In genomic region chr16:10552998-10553491, GRCh38 we compare ENCODE assay signal across 9 cellular contexts. TPM values are rescaled to one million over a fixed set of nuclear protein-coding genes. Genes with fewer than 3 reads are reported as not detected.
DNase-seq lines count a peak whose midpoint lies in the region; ATAC-seq, FAIRE-seq and TF ChIP-seq lines count a peak whose summit lies in the region.
"Had no signal": no experiment of that assay in that cellular context is flagged by ENCODE, and none has a peak within 500 bp of the region (broad histone marks: within the 10 kb centered on the region; RNA-seq: fewer than 3 reads in every experiment).

No MANE protein-coding gene starts in this region.

- H3K27me3 ChIP-seq in duodenal mucosa (ENCODE audit: control insufficient read depth in 1 of 2, insufficient read depth in 2 of 2, low read length in 2 of 2): no peaks in the 10 kb centered on the region
- no peaks in the 10 kb centered on the region for H3K27me3 ChIP-seq in skeletal muscle tissue (ENCODE audit: control insufficient read depth in 3 of 3, insufficient read depth in 3 of 3, low read length in 3 of 3)
- H3K27me3 ChIP-seq in ovary: no peaks in the 10 kb centered on the region

- peaks cover 0 to 5% of the 10 kb centered on the region in 2 donors for H3K36me3 ChIP-seq in duodenal mucosa (ENCODE audit: control insufficient read depth in 1 of 2, insufficient read depth in 2 of 2, low read length in 2 of 2)
- peaks cover 0 to 4% (median 2%) of the 10 kb centered on the region in 3 donors for H3K36me3 ChIP-seq in skeletal muscle tissue (ENCODE audit: control insufficient read depth in 3 of 3, insufficient read depth in 3 of 3, low read length in 3 of 3)
- H3K36me3 ChIP-seq in ovary: no peaks in the 10 kb centered on the region

- intact Hi-C loops in ovary (cut with DNase I): no loop called here

- H3K27ac ChIP-seq in duodenal mucosa (ENCODE audit: low read depth, low read length) (no peak overlapping the region), skeletal muscle tissue (ENCODE audit: low read depth, low read length) (peak overlapping the region; percentile 28), ovary (no peak overlapping the region)

- no peak for TF ChIP-seq POLR2A in ovary (IDR thresholded peaks at IDR 0.05)

- H3K9ac ChIP-seq in duodenal mucosa (ENCODE audit: low read depth in 1 of 2, low read length in 2 of 2) (no peak overlapping the region), skeletal muscle tissue (ENCODE audit: low read depth in 1 of 3, low read length in 3 of 3) (no peak overlapping the region)

- TF ChIP-seq CTCF in ovary (IDR thresholded peaks at IDR 0.05): no peak

- FAIRE-seq in RCC 7860 (lab: Jason Lieb, UNC): no peak

- ATAC-seq in GM19023 (IDR thresholded peaks at IDR 0.05; ENCODE audit: unreplicated experiment): peak; percentile 95
- peak; percentile 82 for ATAC-seq in HG03097 (IDR thresholded peaks at IDR 0.05; ENCODE audit: low FRiP score, unreplicated experiment)
- ATAC-seq: left colon had no signal

- TF ChIP-seq EP300 in ovary (IDR thresholded peaks at IDR 0.05): no peak

- peak; percentile 8 for DNase-seq in activated CD4-positive, CD25-positive, alpha-beta regulatory T cell treated with anti-CD3 and anti-CD28 coated beads, Interleukin-2, amount 50 U/mL, for 16 hours (ENCODE audit: low read depth, low spot score)
- DNase-seq in RCC 7860 (ENCODE audit: low spot score): no peak
- no peak for DNase-seq in ovary
- no peak for DNase-seq in RKO (ENCODE audit: low spot score)

- 88 to 90% (median 89%) methylated on average over 19 of the region's 19 CpGs for WGBS in ovary, 3 donors

- H3K4me1 ChIP-seq in duodenal mucosa (ENCODE audit: control insufficient read depth in 1 of 2, insufficient read depth in 2 of 2, low read length in 2 of 2) (no peaks in the 10 kb centered on the region), skeletal muscle tissue (ENCODE audit: control insufficient read depth in 3 of 3, insufficient read depth in 3 of 3, low read length in 3 of 3) (peaks cover 8 to 31% (median 17%) of the 10 kb centered on the region in 3 donors), ovary (ENCODE audit: insufficient read depth) (peaks cover 3% of the 10 kb centered on the region)

- peak overlapping the region; percentile 52 to 57 for H3K4me3 ChIP-seq in duodenal mucosa (ENCODE audit: low read depth in 1 of 2, low read length in 2 of 2)
- H3K4me3 ChIP-seq in skeletal muscle tissue (ENCODE audit: low read length in 3 of 3): peak overlapping the region in 1 of 3 donors; percentile 52
- no peak overlapping the region for H3K4me3 ChIP-seq in ovary

- H3K9me3 ChIP-seq in duodenal mucosa (ENCODE audit: control insufficient read depth in 1 of 2, low read length in 2 of 2) (peaks cover 6 to 9% of the 10 kb centered on the region in 2 donors), skeletal muscle tissue (ENCODE audit: control insufficient read depth in 3 of 3, low read length in 3 of 3) (peaks cover 0 to 5% (median 4%) of the 10 kb centered on the region in 3 donors), ovary (no peaks in the 10 kb centered on the region)

RNA-seq across cellular contexts. Expression of gene EMP2, which starts 27.4 kb away (rescaled TPM):
- total RNA-seq in skeletal muscle tissue (42.8 TPM), ovary (10 to 100 TPM; 38.9 to 97.7 (median 83.0) TPM)
- 100 to 1,000 TPM in 1 of 2 donors, 10 to 100 TPM in 1; 43.8 to 114 TPM for polyA plus RNA-seq in ovary
